In genomic region chr2:237923507-237924163, GRCh38 we compare ENCODE assay signal across 8 cellular contexts. TPM values are rescaled to one million over a fixed set of nuclear protein-coding genes. Genes with fewer than 3 reads are reported as not detected.
DNase-seq lines count a peak whose midpoint lies in the region; ATAC-seq and TF ChIP-seq lines count a peak whose summit lies in the region.

No MANE protein-coding gene starts in this region.

- H3K27ac ChIP-seq in psoas muscle (peak overlapping the region; percentile 56), uterus (peak overlapping the region; percentile 83 to 86)

- H3K4me1 ChIP-seq in psoas muscle (no peaks in the 10 kb centered on the region), uterus (peaks cover 3 to 9% of the 10 kb centered on the region in 2 donors)

- intact Hi-C loops in Right ventricle myocardium inferior (cut with DNase I) = loop anchor here (5.0 kb wide), 1 partner anchor 44 kb away; the partner anchor contains the start of gene UBE2F
- intact Hi-C loops in psoas muscle (cut with DNase I) = loop anchor here in 1 of 2 donors (2.0 kb wide), 1 partner anchor 65 kb away; the partner anchor contains the start of gene RAMP1
- intact Hi-C loops in uterus (cut with DNase I; ENCODE audit: low total_unique reads) = no loop called here

- TF ChIP-seq CTCF in GM13976 (IDR thresholded peaks at IDR 0.05; ENCODE audit: borderline replicate concordance, control extremely low read depth, extremely low read depth, insufficient read depth, missing control alignments) (peak; percentile 79), psoas muscle (IDR thresholded peaks at IDR 0.05) (peak; percentile 98), uterus (IDR thresholded peaks at IDR 0.05) (peak; percentile 81 to 98 (median 94))

- TF ChIP-seq POLR2A in uterus (IDR thresholded peaks at IDR 0.05) = no peak

- H3K4me3 ChIP-seq in psoas muscle (peak overlapping the region; percentile 54), uterus (peak overlapping the region; percentile 4 to 10)

- H3K36me3 ChIP-seq in psoas muscle (ENCODE audit: insufficient read depth in 1 of 2, low read depth in 1 of 2) (no peaks in the 10 kb centered on the region), uterus (no peaks in the 10 kb centered on the region)

- H3K27me3 ChIP-seq in psoas muscle (ENCODE audit: insufficient read depth in 3 of 3, low read length in 2 of 3) (no peaks in the 10 kb centered on the region), uterus (no peaks in the 10 kb centered on the region)

- H3K9me3 ChIP-seq in psoas muscle (no peaks in the 10 kb centered on the region), uterus (no peaks in the 10 kb centered on the region)

- in situ Hi-C loops in GM13976 (cut with MboI; ENCODE audit: low sequenced_read_pairs, unreplicated experiment) = no loop called here
- in situ Hi-C loops in SK-MEL-5 (cut with HindIII; ENCODE audit: low pct_unique_long_range_greater_than_20kb, low sequenced_read_pairs) = no loop called here

- DNase-seq in GM13976 (ENCODE audit: low spot score) (peak; percentile 92), SK-MEL-5 (ENCODE audit: low read depth, low spot score) (peak; percentile 71), Right ventricle myocardium inferior (ENCODE audit: missing footprints) (peak; percentile 90), psoas muscle (peak; percentile 79 to 89), uterus (peak; percentile 81 to 83), DMS153 treated with DMSO at 0.1 percent for 48 hours (lab: John Stamatoyannopoulos, UW; ENCODE audit: unreplicated experiment) (no peak)
- peak; percentile 85 for DNase-seq in activated naive CD4-positive, alpha-beta T cell treated with Interleukin-2 at 50 U/mL for 16 hours

- 4 to 8% (median 5%) methylated on average over 22 to 32 of the region's 32 CpGs for WGBS in psoas muscle, 3 donors

- ATAC-seq in HG03139 (IDR thresholded peaks at IDR 0.05; ENCODE audit: unreplicated experiment) (peak; percentile 77), Right ventricle myocardium inferior (peak; percentile 95), psoas muscle (peak; percentile 82 to 96 (median 92))

RNA-seq across cellular contexts. Expression of gene UBE2F, which starts 43.2 kb away (rescaled TPM):
- 216 and 231 TPM in 2 replicates for total RNA-seq in SK-MEL-5 (2014; rRNA removed; shearing (Covaris generic))
- polyA plus RNA-seq in SK-MEL-5 (2015; cell fraction: cytosol; rRNA removed) = 197 and 225 TPM in 2 replicates
- polyA plus RNA-seq in SK-MEL-5 (2015; cell fraction: nucleus; rRNA removed) = 70.7 and 73.8 TPM in 2 replicates
- total RNA-seq in Right ventricle myocardium inferior (73.3 TPM), psoas muscle (10 to 100 TPM; 46.0 to 67.5 (median 52.5) TPM), uterus (10 to 100 TPM; 40.7 to 88.9 (median 64.9) TPM)
- 100 to 1,000 TPM in 2 of 3 donors, 10 to 100 TPM in 1; 74.2 to 134 (median 101) TPM for polyA plus RNA-seq in psoas muscle
